Comparison of ENCODE assay signal across 8 cellular contexts in genomic region chr22:50530280-50530856, GRCh38. TPM values are rescaled to one million over a fixed set of nuclear protein-coding genes. Genes with fewer than 3 reads are reported as not detected.
DNase-seq lines count a peak whose midpoint lies in the region; ATAC-seq and TF ChIP-seq lines count a peak whose summit lies in the region.

No MANE protein-coding gene starts in this region.

- H3K27me3 ChIP-seq in right lobe of liver = no peaks in the 10 kb centered on the region

- no peaks in the 10 kb centered on the region; the same call in 1 of the 2 replicates for H3K4me1 ChIP-seq in HEK293 (ENCODE audit: control insufficient read depth, insufficient read depth, low read length)
- peaks cover 0 to 14% (median 6%) of the 10 kb centered on the region in 4 donors for H3K4me1 ChIP-seq in right lobe of liver

- ATAC-seq in right lobe of liver (peak; percentile 32 to 57 (median 52)), HG02884 (IDR thresholded peaks at IDR 0.05; ENCODE audit: unreplicated experiment) (no peak)

- TF ChIP-seq CTCF in HEK293 (tag by site-specific recombination; IDR thresholded peaks at IDR 0.05) (no peak), RWPE1 (conservative IDR thresholded peaks at IDR 0.05; ENCODE audit: low read depth) (no peak), right lobe of liver (IDR thresholded peaks at IDR 0.05) (no peak)

- no peaks in the 10 kb centered on the region for H3K36me3 ChIP-seq in HEK293 (ENCODE audit: control insufficient read depth in 2 of 2, insufficient read depth in 1 of 2, low read length in 2 of 2)
- no peaks in the 10 kb centered on the region for H3K36me3 ChIP-seq in right lobe of liver

- intact Hi-C loops in right lobe of liver (cut with DNase I) = no loop called here

- no peak overlapping the region; the same call in 1 of the 2 replicates for H3K4me3 ChIP-seq in HEK293 (ENCODE audit: low read depth, low read length)
- H3K4me3 ChIP-seq in right lobe of liver = peak overlapping the region; percentile 75 to 79 (median 76)

- no CpG with 5 or more reads among the region's 58 CpGs for WGBS in right lobe of liver (ENCODE audit: insufficient coverage, low coverage, low lambda C conversion rate, missing lambda C conversion rate)

- H3K9me3 ChIP-seq in HEK293 (ENCODE audit: control insufficient read depth, insufficient read depth, low read depth, low read length) (no peaks in the 10 kb centered on the region), right lobe of liver (no peaks in the 10 kb centered on the region)

- peak; percentile 83 for TF ChIP-seq POLR2A in right lobe of liver (IDR thresholded peaks at IDR 0.05)

- DNase-seq in EL (peak; percentile 85), RWPE1 (ENCODE audit: low spot score) (no peak), right lobe of liver (peak; percentile 93 to 97 (median 97)), stromal cell of bone marrow (ENCODE audit: low read depth) (peak; percentile 62), dedifferentiated amniotic fluid mesenchymal stem cell (ENCODE audit: extremely low spot score) (no peak)

- POLR2A ChIA-PET in HEK293 (lab: Yijun Ruan, JAX) = no interaction called here
- POLR2A ChIA-PET in RWPE1 (lab: Yijun Ruan, JAX; ENCODE audit: low non-redundant PET) = interaction anchor here (0.6 to 1.0 kb wide), 3 partner anchors 32 to 52 kb away, joined by 3 to 4 read pairs (median 3); partner anchors contain the start of genes CHKB and SYCE3

- CTCF ChIA-PET in HEK293 (lab: Yijun Ruan, JAX) = no interaction called here
- CTCF ChIA-PET in RWPE1 (lab: Yijun Ruan, JAX) = interaction anchor here (0.9 kb wide), 1 partner anchor 9 kb away, joined by 4 read pairs; no protein-coding TSS in a partner anchor

- H3K27ac ChIP-seq in HEK293 (ENCODE audit: extremely low read depth, low read depth, low read length) (no peak overlapping the region; the same call in 1 of the 2 replicates), RWPE1 (peak overlapping the region; percentile 97), cingulate gyrus (ENCODE audit: low read depth, low read length) (peak overlapping the region; percentile 54), right lobe of liver (peak overlapping the region; percentile 94 to 98 (median 97))

TF ChIP-seq in HEK293, 187 proteins besides CTCF, POLR2A, EP300 and RAD21:
- TF ChIP-seq, protein P1, sequence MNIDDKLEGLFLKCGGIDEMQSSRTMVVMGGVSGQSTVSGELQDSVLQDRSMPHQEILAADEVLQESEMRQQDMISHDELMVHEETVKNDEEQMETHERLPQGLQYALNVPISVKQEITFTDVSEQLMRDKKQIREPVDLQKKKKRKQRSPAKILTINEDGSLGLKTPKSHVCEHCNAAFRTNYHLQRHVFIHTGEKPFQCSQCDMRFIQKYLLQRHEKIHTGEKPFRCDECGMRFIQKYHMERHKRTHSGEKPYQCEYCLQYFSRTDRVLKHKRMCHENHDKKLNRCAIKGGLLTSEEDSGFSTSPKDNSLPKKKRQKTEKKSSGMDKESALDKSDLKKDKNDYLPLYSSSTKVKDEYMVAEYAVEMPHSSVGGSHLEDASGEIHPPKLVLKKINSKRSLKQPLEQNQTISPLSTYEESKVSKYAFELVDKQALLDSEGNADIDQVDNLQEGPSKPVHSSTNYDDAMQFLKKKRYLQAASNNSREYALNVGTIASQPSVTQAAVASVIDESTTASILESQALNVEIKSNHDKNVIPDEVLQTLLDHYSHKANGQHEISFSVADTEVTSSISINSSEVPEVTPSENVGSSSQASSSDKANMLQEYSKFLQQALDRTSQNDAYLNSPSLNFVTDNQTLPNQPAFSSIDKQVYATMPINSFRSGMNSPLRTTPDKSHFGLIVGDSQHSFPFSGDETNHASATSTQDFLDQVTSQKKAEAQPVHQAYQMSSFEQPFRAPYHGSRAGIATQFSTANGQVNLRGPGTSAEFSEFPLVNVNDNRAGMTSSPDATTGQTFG (tag by site-specific recombination; IDR thresholded peaks at IDR 0.05; ENCODE audit: borderline replicate concordance) = no peak
- TF ChIP-seq KLF8 (tag by site-specific recombination; IDR thresholded peaks at IDR 0.05) = 0 out of 2 replicates have a peak, but pooled peaks have one; percentile 11

RNA-seq across cellular contexts. Expression of gene TYMP, which starts 0.6 kb away (rescaled TPM):
- 100 to 1,000 TPM in 3 of 6 experiments, 10 to 100 TPM in 3; 30.6 to 223 (median 88.2) TPM for total RNA-seq in right lobe of liver

RNA-seq across cellular contexts. Expression of gene SCO2, which starts 5.0 kb away (rescaled TPM):
- 1 to 10 TPM in 3 of 6 experiments, under 1 TPM in 1, not detected in 2; 0.80 to 4.2 (median 2.5) TPM for total RNA-seq in right lobe of liver

RNA-seq across cellular contexts. Expression of gene KLHDC7B, which starts 15.3 kb away (rescaled TPM):
- 1 to 10 TPM in 2 of 6 experiments, under 1 TPM in 2, not detected in 2; 0.07 to 1.4 (median 0.62) TPM for total RNA-seq in right lobe of liver

RNA-seq across cellular contexts. Expression of gene NCAPH2, which starts 22.3 kb away (rescaled TPM):
- 10 to 100 TPM; 11.4 to 17.3 (median 13.9) TPM for total RNA-seq in right lobe of liver

RNA-seq across cellular contexts. Expression of gene LMF2, which starts 22.9 kb away (rescaled TPM):
- total RNA-seq in right lobe of liver = 10 to 100 TPM; 33.2 to 47.6 (median 41.7) TPM

Comparison
In these comparisons a context has a peak if more than half of its experiments do, and no peak if none do; other contexts are left out.
1. DNase-seq: peak in EL (single experiment), right lobe of liver (3 of 3) and stromal cell of bone marrow (single experiment); none in RWPE1 (single experiment) and dedifferentiated amniotic fluid mesenchymal stem cell (single experiment).